10 cellular contexts compared by ENCODE assay signal in genomic region chr15:89680282-89680873, GRCh38. TPM values are rescaled to one million over a fixed set of nuclear protein-coding genes. Genes with fewer than 3 reads are reported as not detected.
DNase-seq lines count a peak whose midpoint lies in the region; ATAC-seq and TF ChIP-seq lines count a peak whose summit lies in the region.
"Had no signal": no experiment of that assay in that cellular context is flagged by ENCODE, and none has a peak within 500 bp of the region (broad histone marks: within the 10 kb centered on the region; RNA-seq: fewer than 3 reads in every experiment).

No MANE protein-coding gene starts in this region.

- H3K4me1 ChIP-seq in ACC112 (ENCODE audit: control insufficient read depth, insufficient read depth, low read length, unreplicated experiment) (peaks cover 23% of the 10 kb centered on the region), muscle layer of colon (ENCODE audit: insufficient read depth, low read length) (peaks cover 19% of the 10 kb centered on the region), BE2C (no peaks in the 10 kb centered on the region)

- DNase-seq in NCI-H446 (lab: John Stamatoyannopoulos, UW) (peak; percentile 28 to 61), epithelial cell of proximal tubule (ENCODE audit: low read depth) (peak; percentile 49), DMS53 (lab: John Stamatoyannopoulos, UW) (no peak), BE2C (no peak)
- DNase-seq in activated naive CD4-positive, alpha-beta T cell (lab: John Stamatoyannopoulos, UW) = no peak
- DNase-seq: CD4-positive, alpha-beta T cell; NCI-H187 treated with DMSO at 0.1 percent for 48 hours had no signal

- TF ChIP-seq CTCF in epithelial cell of proximal tubule (conservative IDR thresholded peaks at IDR 0.05; ENCODE audit: low read depth, low read length) = no peak
- no peak for TF ChIP-seq CTCF in BE2C (IDR thresholded peaks at IDR 0.05; ENCODE audit: low read depth, low read length)

- H3K9me3 ChIP-seq in muscle layer of colon (ENCODE audit: low read length) = no peaks in the 10 kb centered on the region
- no peaks in the 10 kb centered on the region for H3K9me3 ChIP-seq in BE2C

- H3K36me3 ChIP-seq in ACC112 (ENCODE audit: insufficient read depth, low read length) (no peaks in the 10 kb centered on the region), muscle layer of colon (ENCODE audit: insufficient read depth, low read length) (peaks cover 16% of the 10 kb centered on the region), BE2C (no peaks in the 10 kb centered on the region)

- H2AFZ ChIP-seq in ACC112 (ENCODE audit: low read length, unreplicated experiment) = no peak overlapping the region

- peak overlapping the region; percentile 68 for H3K27ac ChIP-seq in ACC112 (ENCODE audit: low read depth, low read length)
- H3K27ac ChIP-seq in muscle layer of colon (ENCODE audit: low read depth, low read length) = peak overlapping the region; percentile 41

- no peak overlapping the region for H3K9ac ChIP-seq in muscle layer of colon (ENCODE audit: low read length)

- no peak for ATAC-seq in HG03565 (IDR thresholded peaks at IDR 0.05; ENCODE audit: unreplicated experiment)

- no peaks in the 10 kb centered on the region for H3K79me2 ChIP-seq in ACC112 (ENCODE audit: control insufficient read depth, insufficient read depth, low read length, unreplicated experiment)

- H3K27me3 ChIP-seq in ACC112 (ENCODE audit: insufficient read depth, low read length) (no peaks in the 10 kb centered on the region), muscle layer of colon (ENCODE audit: control insufficient read depth in 1 of 2, insufficient read depth in 2 of 2, low read length in 2 of 2) (no peaks in the 10 kb centered on the region), BE2C (no peaks in the 10 kb centered on the region)

- H3K4me3 ChIP-seq in ACC112 (ENCODE audit: low read depth, low read length) (no peak overlapping the region; the same call in 1 of the 2 replicates), epithelial cell of proximal tubule (ENCODE audit: low read depth, low read length) (no peak overlapping the region), muscle layer of colon (ENCODE audit: low read depth in 1 of 2, low read length in 2 of 2) (peak overlapping the region in 1 of 2 donors; percentile 2), BE2C (ENCODE audit: low read depth, low read length) (no peak overlapping the region)

RNA-seq across cellular contexts. Expression of gene PLIN1, which starts 1.2 kb away (rescaled TPM):
- total RNA-seq in epithelial cell of proximal tubule = 0.06 and 0.14 TPM in 2 replicates
- polyA plus RNA-seq in BE2C (2012; ENCODE audit: insufficient read depth, insufficient read length, low read depth) = not detected

RNA-seq across cellular contexts. Expression of gene PEX11A, which starts 10.2 kb away (rescaled TPM):
- 3.5 and 4.5 TPM in 2 replicates for total RNA-seq in epithelial cell of proximal tubule
- 1.3 TPM for polyA plus RNA-seq in BE2C (2012; ENCODE audit: insufficient read depth, insufficient read length, low read depth)

RNA-seq across cellular contexts. Expression of gene WDR93, which starts 10.2 kb away (rescaled TPM):
- total RNA-seq in epithelial cell of proximal tubule = not detected in 2 replicates
- polyA plus RNA-seq in BE2C (2012; ENCODE audit: insufficient read depth, insufficient read length, low read depth) = not detected
- total RNA-seq: CD4-positive, alpha-beta T cell had no signal

RNA-seq across cellular contexts. Expression of gene KIF7, which starts 25.1 kb away (rescaled TPM):
- total RNA-seq in epithelial cell of proximal tubule = 5.4 and 6.1 TPM in 2 replicates
- polyA plus RNA-seq in BE2C (2012; ENCODE audit: insufficient read depth, insufficient read length, low read depth) = 17.4 TPM

Comparison
In these comparisons a context has a peak if more than half of its experiments do, and no peak if none do; other contexts are left out.
1. DNase-seq: peak in NCI-H446 (2 of 2) and epithelial cell of proximal tubule (single experiment); none in DMS53 (single experiment), activated naive CD4-positive, alpha-beta T cell (0 of 4) and BE2C (single experiment).